2 cellular contexts compared by ENCODE assay signal in genomic region chr10:102631525-102632393, GRCh38.
TF ChIP-seq lines count a peak whose summit lies in the region.

No MANE protein-coding gene starts in this region.

TF ChIP-seq in SK-N-SH, 30 proteins besides CTCF, POLR2A, EP300 and RAD21 (continued from another document):
- no peak for TF ChIP-seq FOXM1 (IDR thresholded peaks at IDR 0.05; ENCODE audit: low read depth)
- TF ChIP-seq IRF3 (IDR thresholded peaks at IDR 0.05; ENCODE audit: low read depth, low read length), result no peak
- TF ChIP-seq RXRA (IDR thresholded peaks at IDR 0.05; ENCODE audit: borderline replicate concordance, low read depth), result no peak
- no peak for TF ChIP-seq RFX5 (IDR thresholded peaks at IDR 0.05; ENCODE audit: low read length)
- TF ChIP-seq TAF1 (IDR thresholded peaks at IDR 0.05; ENCODE audit: borderline replicate concordance, low read depth, low read length), result no peak
- TF ChIP-seq EZH2phosphoT487 (IDR thresholded peaks at IDR 0.05; ENCODE audit: borderline replicate concordance, low read depth), result no peak
- TF ChIP-seq FOSL2 (IDR thresholded peaks at IDR 0.05; ENCODE audit: borderline replicate concordance, low read depth), result no peak
- TF ChIP-seq GABPA (IDR thresholded peaks at IDR 0.05; ENCODE audit: low read depth), result no peak
- no peak for TF ChIP-seq ZBTB33 (IDR thresholded peaks at IDR 0.05; ENCODE audit: borderline replicate concordance, low read depth)
- no peak for TF ChIP-seq REST (IDR thresholded peaks at IDR 0.05; ENCODE audit: low read depth, low read length)
- TF ChIP-seq MAX (IDR thresholded peaks at IDR 0.05; ENCODE audit: low read depth), result no peak
- no peak for TF ChIP-seq TCF12 (IDR thresholded peaks at IDR 0.05)

TF ChIP-seq in SK-N-SH treated with all-trans-retinoic acid at 6 μM for 48 hours, 23 proteins besides CTCF, POLR2A, EP300 and RAD21 (continued from another document):
- TF ChIP-seq TSHZ2 (CRISPR knock-in tag; IDR thresholded peaks at IDR 0.05) (no peak), ZC3H10 (CRISPR knock-in tag; IDR thresholded peaks at IDR 0.05) (no peak), OSR1 (CRISPR knock-in tag; IDR thresholded peaks at IDR 0.05) (no peak), ARNTL (CRISPR knock-in tag; IDR thresholded peaks at IDR 0.05; ENCODE audit: borderline replicate concordance, low read depth) (no peak), ISL1 (CRISPR knock-in tag; IDR thresholded peaks at IDR 0.05) (no peak), TOX (CRISPR knock-in tag; IDR thresholded peaks at IDR 0.05; ENCODE audit: borderline replicate concordance) (no peak), PPARA (CRISPR knock-in tag; IDR thresholded peaks at IDR 0.05; ENCODE audit: borderline replicate concordance) (no peak), PATZ1 (CRISPR knock-in tag; IDR thresholded peaks at IDR 0.05; ENCODE audit: borderline replicate concordance) (no peak), CSDC2 (CRISPR knock-in tag; IDR thresholded peaks at IDR 0.05) (no peak), BACH2 (CRISPR knock-in tag; IDR thresholded peaks at IDR 0.05; ENCODE audit: borderline replicate concordance) (no peak), POU6F1 (CRISPR knock-in tag; IDR thresholded peaks at IDR 0.05; ENCODE audit: borderline replicate concordance, low read depth) (no peak), ZFP30 (CRISPR knock-in tag; IDR thresholded peaks at IDR 0.05) (no peak), ESRRG (CRISPR knock-in tag; IDR thresholded peaks at IDR 0.05) (no peak)
